ENCODE assay signal across 21 cellular contexts in genomic region chr17:16272111-16272510, GRCh38.
"Had no signal": no experiment of that assay in that cellular context is flagged by ENCODE, and none has a peak within 500 bp of the region (broad histone marks: within the 10 kb centered on the region; RNA-seq: fewer than 3 reads in every experiment).

No MANE protein-coding gene starts in this region.

- DNase-seq: colonic mucosa; cortex of kidney; effector CD8-positive, alpha-beta T cell; effector memory CD8-positive, alpha-beta T cell; endodermal cell; erythroblast; esophagus squamous epithelium; foreskin fibroblast; foreskin melanocyte; gastrocnemius medialis; glutamatergic neuron; head of caudate nucleus; heart right ventricle; hippocampal formation; left cardiac atrium; left ventricle myocardium inferior; lower lobe of right lung; mesenchymal stem cell; naive thymus-derived CD4-positive, alpha-beta T cell had no signal

- H3K4me1 ChIP-seq: colonic mucosa, esophagus squamous epithelium, gastrocnemius medialis, left ventricle myocardium inferior had no signal

- ATAC-seq: effector memory CD8-positive, alpha-beta T cell; esophagus mucosa; gastrocnemius medialis; heart right ventricle; left cardiac atrium; left lobe of liver; lower lobe of right lung; naive thymus-derived CD4-positive, alpha-beta T cell had no signal

- H3K36me3 ChIP-seq: colonic mucosa, esophagus squamous epithelium, gastrocnemius medialis, heart right ventricle, left ventricle myocardium inferior, lower lobe of right lung had no signal

- H3K4me3 ChIP-seq: colonic mucosa, esophagus squamous epithelium, gastrocnemius medialis, heart right ventricle, left ventricle myocardium inferior, lower lobe of right lung had no signal

- H3K9me3 ChIP-seq: colonic mucosa, esophagus squamous epithelium, gastrocnemius medialis, left ventricle myocardium inferior, lower lobe of right lung had no signal
